ENCODE assay signal across 8 cellular contexts in the genomic region with DNA sequence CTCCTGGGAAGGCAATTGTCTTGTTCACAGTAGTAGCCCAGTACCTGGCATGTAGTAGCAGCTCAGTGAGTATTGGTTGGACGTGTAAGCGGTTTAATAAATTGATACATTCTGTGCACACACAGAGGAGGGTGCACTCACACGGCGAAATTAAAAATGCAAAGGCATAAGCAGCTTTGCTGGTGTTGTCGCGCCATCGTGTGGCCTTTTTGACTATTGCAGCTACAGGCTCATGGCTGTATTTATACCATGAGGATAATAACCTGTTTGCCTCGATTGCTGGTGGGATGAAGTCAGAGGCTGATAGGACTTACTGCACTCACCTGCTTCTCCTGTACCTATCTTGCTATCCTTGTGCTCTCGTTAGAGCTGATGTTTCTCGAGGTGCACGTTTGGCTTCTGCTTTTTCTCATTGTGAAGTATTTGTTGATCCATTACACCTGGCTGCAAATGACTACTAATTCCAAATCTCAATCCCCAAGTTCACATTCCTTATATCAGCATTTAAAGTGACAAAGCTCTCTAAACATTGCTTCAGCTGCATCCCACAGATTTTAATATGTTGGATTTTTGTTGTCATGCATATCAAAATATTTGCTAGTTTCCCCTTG.
DNase-seq lines count a peak whose midpoint lies in the region; ATAC-seq and TF ChIP-seq lines count a peak whose summit lies in the region.

No MANE protein-coding gene starts in this region.

- intact Hi-C loops in CD8-positive, alpha-beta T cell (cut with DNase I, micrococcal nuclease), result loop anchor here (1.0 to 5.0 kb wide), 2 partner anchors 221 to 379 kb away; no protein-coding TSS in a partner anchor

- H3K4me1 Mint-ChIP-seq in CD8-positive, alpha-beta T cell (ENCODE audit: low read depth), result peaks cover 7% of the 10 kb centered on the region
- H3K4me1 Mint-ChIP-seq in neural crest cell, result peaks cover 5% of the 10 kb centered on the region

- no peaks in the 10 kb centered on the region for H3K36me3 ChIP-seq in CD8-positive, alpha-beta T cell (ENCODE audit: insufficient read depth, low read length)
- no peaks in the 10 kb centered on the region for H3K36me3 ChIP-seq in thoracic aorta

- peak; percentile 25 to 67 (median 55) for DNase-seq in CD8-positive, alpha-beta T cell
- DNase-seq in HK-2 (ENCODE audit: unreplicated experiment) (peak; percentile 61), NOMO-1 treated with DMSO at 0.1 percent for 48 hours (lab: John Stamatoyannopoulos, UW; ENCODE audit: unreplicated experiment) (peak; percentile 36), activated T-cell treated with anti-CD3 and anti-CD28 coated beads for 1 hour (ENCODE audit: low read depth) (peak; percentile 56), fibroblast of gingiva (ENCODE audit: low read depth) (peak; percentile 50), neural crest cell (ENCODE audit: low read depth, low spot score) (peak; percentile 87), thoracic aorta (ENCODE audit: low spot score) (no peak)

- peaks cover 4% of the 10 kb centered on the region for H3K9me3 ChIP-seq in CD8-positive, alpha-beta T cell (ENCODE audit: low read length)
- no peaks in the 10 kb centered on the region for H3K9me3 ChIP-seq in thoracic aorta

- H3K36me3 Mint-ChIP-seq in CD8-positive, alpha-beta T cell, result no peaks in the 10 kb centered on the region
- peaks cover 7% of the 10 kb centered on the region for H3K36me3 Mint-ChIP-seq in neural crest cell (ENCODE audit: low read depth)

- H3K9me3 Mint-ChIP-seq in CD8-positive, alpha-beta T cell, result peaks cover 8% of the 10 kb centered on the region
- peaks cover 7% of the 10 kb centered on the region for H3K9me3 Mint-ChIP-seq in neural crest cell

- TF ChIP-seq CTCF in CD8-positive, alpha-beta T cell (IDR thresholded peaks at IDR 0.05), result peak; percentile 76
- TF ChIP-seq CTCF in neural crest cell (conservative IDR thresholded peaks at IDR 0.05) (peak; percentile 98), thoracic aorta (IDR thresholded peaks at IDR 0.05) (peak; percentile 50)

- H3K4me3 ChIP-seq in CD8-positive, alpha-beta T cell (ENCODE audit: low read depth, low read length), result no peak overlapping the region
- no peak overlapping the region for H3K4me3 ChIP-seq in thoracic aorta

- H3K27ac Mint-ChIP-seq in CD8-positive, alpha-beta T cell, result no peak overlapping the region
- no peak overlapping the region for H3K27ac Mint-ChIP-seq in neural crest cell (ENCODE audit: unreplicated experiment)

- H3K4me3 Mint-ChIP-seq in CD8-positive, alpha-beta T cell, result no peak overlapping the region
- no peak overlapping the region for H3K4me3 Mint-ChIP-seq in neural crest cell

- POLR2A ChIA-PET in CD8-positive, alpha-beta T cell (lab: Charles Lee), result no interaction called here

- no peaks in the 10 kb centered on the region for H3K27me3 ChIP-seq in CD8-positive, alpha-beta T cell (ENCODE audit: insufficient read depth, low read length)
- no peaks in the 10 kb centered on the region for H3K27me3 ChIP-seq in thoracic aorta (replicated peaks; ENCODE audit: insufficient read depth)

- H3K27ac ChIP-seq in CD8-positive, alpha-beta T cell (ENCODE audit: low read depth, low read length), result no peak overlapping the region
- no peak overlapping the region for H3K27ac ChIP-seq in thoracic aorta

- H3K27me3 Mint-ChIP-seq in CD8-positive, alpha-beta T cell (ENCODE audit: low read depth), result peaks cover 14% of the 10 kb centered on the region
- peaks cover 37% of the 10 kb centered on the region for H3K27me3 Mint-ChIP-seq in neural crest cell (ENCODE audit: low read depth)

- peak; percentile 71 for ATAC-seq in CD8-positive, alpha-beta T cell
- ATAC-seq in GM19395 (IDR thresholded peaks at IDR 0.05; ENCODE audit: unreplicated experiment), result peak; percentile 91
- no peak for ATAC-seq in thoracic aorta (ENCODE audit: insufficient number of reproducible peaks, low FRiP score, low read depth)

- CTCF ChIA-PET in CD8-positive, alpha-beta T cell (lab: Charles Lee), result interaction anchor here (0.8 to 4.6 kb wide), 6 partner anchors 9 to 230 kb away, joined by 3 to 37 read pairs (median 4); no protein-coding TSS in a partner anchor

- H3K4me1 ChIP-seq in CD8-positive, alpha-beta T cell (ENCODE audit: insufficient read depth, low read length), result no peaks in the 10 kb centered on the region
- no peaks in the 10 kb centered on the region for H3K4me1 ChIP-seq in thoracic aorta (ENCODE audit: control insufficient read depth in 1 of 2, low read depth in 2 of 2)
